ENCODE assay signal across 11 cellular contexts in genomic region chr18:33934258-33934657, GRCh38.
"Had no signal": no experiment of that assay in that cellular context is flagged by ENCODE, and none has a peak within 500 bp of the region (broad histone marks: within the 10 kb centered on the region; RNA-seq: fewer than 3 reads in every experiment).

No MANE protein-coding gene starts in this region.

- H3K4me1 ChIP-seq: HAP-1 had no signal

- H3K9me3 Mint-ChIP-seq: H9 had no signal

- H3K27ac ChIP-seq: GM23248 had no signal

- FAIRE-seq: H1, H54 had no signal

- H2AFZ ChIP-seq: GM23248, GM23338 had no signal

- H3K27ac Mint-ChIP-seq: GM23338, H9, HFFc6 had no signal

- H3K4me2 ChIP-seq: GM23338 had no signal

- H3K4me3 ChIP-seq: GM23248, GM23338, HAP-1 had no signal

- H3K9me3 ChIP-seq: HAP-1 had no signal

- H3K36me3 ChIP-seq: HAP-1 had no signal

- ATAC-seq: GM23338, HCT116 had no signal

- H3K9ac ChIP-seq: GM23248 had no signal

- DNase-seq: GM23248, GOT3, H7, H9, HCEC 1CT, HFFc6 had no signal
